ENCODE assay signal across 22 cellular contexts in the genomic region with DNA sequence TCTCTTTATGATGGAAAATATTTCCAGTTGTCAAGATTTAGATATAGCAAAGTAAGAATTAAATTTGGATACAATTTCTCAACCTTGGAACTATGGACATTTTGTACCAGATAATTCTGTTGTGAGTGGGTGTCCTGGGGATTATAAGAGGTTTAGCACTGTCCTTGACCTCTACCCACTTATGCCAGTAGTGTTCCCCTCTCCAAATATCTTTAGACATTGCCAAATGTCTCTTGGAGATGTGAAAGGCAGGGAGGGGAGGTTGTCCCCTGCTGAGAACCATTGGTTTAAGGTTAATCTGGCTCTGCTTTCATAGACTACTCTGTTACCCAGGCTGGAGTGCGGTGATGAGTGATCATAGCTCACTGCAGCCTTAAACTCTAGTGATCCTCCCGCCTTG. TPM values are rescaled to one million over a fixed set of nuclear protein-coding genes. Genes with fewer than 3 reads are reported as not detected.
DNase-seq lines count a peak whose midpoint lies in the region; TF ChIP-seq lines count a peak whose summit lies in the region.
"Had no signal": no experiment of that assay in that cellular context is flagged by ENCODE, and none has a peak within 500 bp of the region (broad histone marks: within the 10 kb centered on the region; RNA-seq: fewer than 3 reads in every experiment).

A gene (plus strand): TSS at position 244 of the 400 bp plus-strand sequence. CDS start 423 bp downstream, outside the sequence.

- TF ChIP-seq CTCF in tibial nerve (IDR thresholded peaks at IDR 0.05), result no peak

- no peaks in the 10 kb centered on the region for H3K9me3 Mint-ChIP-seq in activated T-cell treated with anti-CD3 and anti-CD28 coated beads, Interleukin-2, amount 50 U/mL, for 24 hours
- H3K9me3 Mint-ChIP-seq: neural crest cell had no signal

- no peak for TF ChIP-seq EP300 in tibial nerve (IDR thresholded peaks at IDR 0.05)

- H3K4me3 ChIP-seq in tibial nerve, result no peak within 1 kb of the TSS
- H3K4me3 ChIP-seq: adrenal gland; BLaER1 treated with 17β-estradiol and CSF1 and Interleukin-3, amounts not matched to agents 10 nM and 100 nM; esophagus muscularis mucosa; gastrocnemius medialis had no signal

- WGBS in tibial nerve, 2 donors, result 91 to 100% methylated on average over 2 of the region's 2 CpGs

- H3K4me3 Mint-ChIP-seq in activated T-cell treated with anti-CD3 and anti-CD28 coated beads, Interleukin-2, amount 50 U/mL, for 24 hours, result no peak within 1 kb of the TSS
- H3K4me3 Mint-ChIP-seq: neural crest cell had no signal

- peaks cover 11% of the 10 kb centered on the region for H3K4me1 Mint-ChIP-seq in activated T-cell treated with anti-CD3 and anti-CD28 coated beads, Interleukin-2, amount 50 U/mL, for 24 hours (ENCODE audit: low read depth)

- DNase-seq in activated T-cell treated with anti-CD3 and anti-CD28 coated beads, Interleukin-2, amount 50 U/mL, for 24 hours, result no peak
- no peak for DNase-seq in activated T-cell treated with anti-CD3 and anti-CD28 coated beads, Interleukin-2, amount 50 U/mL, for 1 hour
- DNase-seq in amniotic epithelial cell (ENCODE audit: low read depth) (peak; percentile 52), iris pigment epithelial cell (ENCODE audit: low read depth) (peak; percentile 21), tibial nerve (ENCODE audit: low spot score in 2 of 2) (no peak), NCI-H226 (no peak), HK-2 (ENCODE audit: unreplicated experiment) (no peak)
- DNase-seq in effector CD4-positive, alpha-beta T cell, result no peak
- DNase-seq: activated CD4-positive, alpha-beta T cell treated with anti-CD3 and anti-CD28 coated beads, Interleukin-2, amount 50 U/mL, for 1 hour; activated effector memory CD4-positive, alpha-beta T cell treated with anti-CD3 and anti-CD28 coated beads, Interleukin-2, amount 50 U/mL, for 16 hours; adrenal gland; gastrocnemius medialis; GF-D8; MM.1S; NCI-H146; NCI-H2171; OCI-M1; SIG-M5; substantia nigra had no signal

- no peaks in the 10 kb centered on the region for H3K9me3 ChIP-seq in tibial nerve
- H3K9me3 ChIP-seq: adrenal gland; BLaER1 treated with 17β-estradiol and CSF1 and Interleukin-3, amounts not matched to agents 10 nM and 100 nM; esophagus muscularis mucosa; gastrocnemius medialis had no signal

- peak within 1 kb of the TSS; percentile 30 for H3K27ac Mint-ChIP-seq in activated T-cell treated with anti-CD3 and anti-CD28 coated beads, Interleukin-2, amount 50 U/mL, for 24 hours

- H3K36me3 ChIP-seq in tibial nerve, result peaks cover 5 to 43% (median 10%) of the 10 kb centered on the region in 3 donors

- peaks cover 0 to 19% (median 1%) of the 10 kb centered on the region in 4 donors for H3K4me1 ChIP-seq in tibial nerve

- no peak for TF ChIP-seq POLR2A in tibial nerve (IDR thresholded peaks at IDR 0.05)

- H3K27me3 Mint-ChIP-seq in activated T-cell treated with anti-CD3 and anti-CD28 coated beads, Interleukin-2, amount 50 U/mL, for 24 hours, result no peaks in the 10 kb centered on the region

- no peaks in the 10 kb centered on the region for H3K27me3 ChIP-seq in tibial nerve
- H3K27me3 ChIP-seq: adrenal gland; BLaER1 treated with 17β-estradiol and CSF1 and Interleukin-3, amounts not matched to agents 10 nM and 100 nM; esophagus muscularis mucosa; gastrocnemius medialis had no signal

- no peak within 1 kb of the TSS for H3K27ac ChIP-seq in tibial nerve
- H3K27ac ChIP-seq: BLaER1 treated with 17β-estradiol and CSF1 and Interleukin-3, amounts not matched to agents 10 nM and 100 nM; esophagus muscularis mucosa; gastrocnemius medialis had no signal

- peaks cover 78% of the 10 kb centered on the region for H3K36me3 Mint-ChIP-seq in activated T-cell treated with anti-CD3 and anti-CD28 coated beads, Interleukin-2, amount 50 U/mL, for 24 hours (ENCODE audit: low read depth)

RNA-seq across cellular contexts. Expression of the gene that starts here (rescaled TPM):
- 10 to 100 TPM; 11.9 to 16.4 (median 14.9) TPM for total RNA-seq in tibial nerve

Comparison
In these comparisons a context has a peak if more than half of its experiments do, and no peak if none do; other contexts are left out.
1. DNase-seq: peak in amniotic epithelial cell (single experiment) and iris pigment epithelial cell (single experiment); none in activated T-cell treated with anti-CD3 and anti-CD28 coated beads, Interleukin-2, amount 50 U/mL, for 24 hours (single experiment), activated T-cell treated with anti-CD3 and anti-CD28 coated beads, Interleukin-2, amount 50 U/mL, for 1 hour (single experiment), tibial nerve (0 of 2), NCI-H226 (single experiment), effector CD4-positive, alpha-beta T cell (single experiment) and HK-2 (single experiment).